In genomic region chr7:142516038-142516501, GRCh38 we compare ENCODE assay signal across 8 cellular contexts.
A peak's percentile ranks its signal among the peaks of the same experiment; 100 is the strongest.
DNase-seq lines count a peak whose midpoint lies in the region; ATAC-seq, FAIRE-seq and TF ChIP-seq lines count a peak whose summit lies in the region.

No MANE protein-coding gene starts in this region.

- peak; percentile 33 for DNase-seq in BE2C
- DNase-seq in GM12891 (ENCODE audit: insufficient read length, low spot score): peak; percentile 26
- DNase-seq in M059J (ENCODE audit: low read depth): peak; percentile 72
- DNase-seq in T-cell: peak in 6 of 34 experiments; percentile 7 to 29 (median 20)
- DNase-seq in esophagus muscularis mucosa (ENCODE audit: extremely low spot score): no peak
- no peak for DNase-seq in natural killer cell
- DNase-seq in cortex of kidney (lab: John Stamatoyannopoulos, UW): no peak

- TF ChIP-seq POLR2A in GM12891 (IDR thresholded peaks at IDR 0.05; ENCODE audit: low read depth, low read length): no peak
- no peak for TF ChIP-seq POLR2A in esophagus muscularis mucosa (IDR thresholded peaks at IDR 0.05; ENCODE audit: low read depth)

- CTCF ChIA-PET in T-cell (lab: Charles Lee): interaction anchor here (0.6 to 1.7 kb wide), 15 partner anchors 15 to 699 kb away, joined by 3 to 9 read pairs (median 3); no protein-coding TSS in a partner anchor

- no peaks in the 10 kb centered on the region for H3K9me3 ChIP-seq in BE2C
- H3K9me3 ChIP-seq in esophagus muscularis mucosa: no peaks in the 10 kb centered on the region

- peak overlapping the region; percentile 11 to 77 for H3K27ac Mint-ChIP-seq in T-cell
- no peak overlapping the region for H3K27ac Mint-ChIP-seq in natural killer cell

- H3K4me1 Mint-ChIP-seq in T-cell: peaks cover 35 to 53% (median 42%) of the 10 kb centered on the region in 3 donors
- peaks cover 5 to 7% of the 10 kb centered on the region in 2 donors for H3K4me1 Mint-ChIP-seq in natural killer cell

- TF ChIP-seq EP300 in esophagus muscularis mucosa (IDR thresholded peaks at IDR 0.05): no peak

- H3K4me1 ChIP-seq in BE2C (no peaks in the 10 kb centered on the region), esophagus muscularis mucosa (peaks cover 0 to 7% (median 0%) of the 10 kb centered on the region in 4 donors)

- 31% methylated on average over 3 of the region's 3 CpGs for WGBS in esophagus muscularis mucosa

- H3K27me3 ChIP-seq in BE2C (no peaks in the 10 kb centered on the region), esophagus muscularis mucosa (no peaks in the 10 kb centered on the region)

- FAIRE-seq in GM12891 (lab: Jason Lieb, UNC): peak; percentile 13

- no peak overlapping the region for H3K27ac ChIP-seq in esophagus muscularis mucosa (replicated peaks in 1 of 4)

- H3K36me3 Mint-ChIP-seq in T-cell: no peaks in the 10 kb centered on the region
- H3K36me3 Mint-ChIP-seq in natural killer cell: no peaks in the 10 kb centered on the region

- H3K4me3 ChIP-seq in BE2C (ENCODE audit: low read depth, low read length): no peak overlapping the region
- no peak overlapping the region for H3K4me3 ChIP-seq in esophagus muscularis mucosa

- POLR2A ChIA-PET in T-cell (lab: Charles Lee): no interaction called here

- TF ChIP-seq CTCF in BE2C (IDR thresholded peaks at IDR 0.05; ENCODE audit: low read depth, low read length) (peak; percentile 81), esophagus muscularis mucosa (IDR thresholded peaks at IDR 0.05) (peak; percentile 57 to 66 (median 66)), natural killer cell (IDR thresholded peaks at IDR 0.05) (peak; percentile 72)

- H3K36me3 ChIP-seq in BE2C (no peaks in the 10 kb centered on the region), esophagus muscularis mucosa (no peaks in the 10 kb centered on the region)

- H3K4me3 Mint-ChIP-seq in T-cell: no peak overlapping the region
- no peak overlapping the region for H3K4me3 Mint-ChIP-seq in natural killer cell

- intact Hi-C loops in esophagus muscularis mucosa (cut with DNase I): no loop called here
- intact Hi-C loops in natural killer cell (cut with micrococcal nuclease): no loop called here

- ATAC-seq in HG02571 (IDR thresholded peaks at IDR 0.05; ENCODE audit: unreplicated experiment) (peak; percentile 86), T-cell (replicated peaks in 1 of 4) (peak; percentile 47 to 70 (median 62)), natural killer cell (peak; percentile 77 to 96 (median 85))

- H3K27me3 Mint-ChIP-seq in T-cell (peaks cover 0 to 3% of the 10 kb centered on the region in 2 donors), natural killer cell (ENCODE audit: low read depth in 2 of 2) (peaks cover 4 to 10% of the 10 kb centered on the region in 2 donors)

- H3K9me3 Mint-ChIP-seq in T-cell: no peaks in the 10 kb centered on the region
- H3K9me3 Mint-ChIP-seq in natural killer cell: no peaks in the 10 kb centered on the region

TF ChIP-seq in GM12891, 5 proteins besides CTCF, POLR2A, EP300 and RAD21:
- TF ChIP-seq POLR2AphosphoS5 (IDR thresholded peaks at IDR 0.05; ENCODE audit: low read depth, low read length) (no peak), SPI1 (IDR thresholded peaks at IDR 0.05; ENCODE audit: low read depth, low read length) (no peak), TAF1 (IDR thresholded peaks at IDR 0.05; ENCODE audit: low read depth, low read length) (no peak), PAX5 (IDR thresholded peaks at IDR 0.05; ENCODE audit: insufficient read depth, low read length, severe bottlenecking) (no peak), POU2F2 (IDR thresholded peaks at IDR 0.05; ENCODE audit: low read depth, low read length) (no peak)

Comparison
In these comparisons a context has a peak if more than half of its experiments do, and no peak if none do; other contexts are left out.
1. DNase-seq: peak in BE2C (single experiment), GM12891 (single experiment) and M059J (single experiment); none in esophagus muscularis mucosa (single experiment), natural killer cell (single experiment) and cortex of kidney (single experiment).
2. H3K27ac Mint-ChIP-seq: peak in T-cell (2 of 2); none in natural killer cell (0 of 2).
3. Peak in every context shown above with its lines, with median percentiles within 50 percentile points of each other: CTCF ChIP-seq and ATAC-seq.